ENCODE assay signal across 8 cellular contexts in genomic region chr1:100036718-100037664, GRCh38.
A peak's percentile ranks its signal among the peaks of the same experiment; 100 is the strongest.
DNase-seq lines count a peak whose midpoint lies in the region; ATAC-seq and TF ChIP-seq lines count a peak whose summit lies in the region.

No MANE protein-coding gene starts in this region.

- H3K9ac ChIP-seq in fibroblast of lung (ENCODE audit: insufficient read depth, low read length): peak overlapping the region; percentile 99
- H3K9ac ChIP-seq in neuronal stem cell (ENCODE audit: low read depth, low read length, poor library complexity): no peak overlapping the region

- no CpG with 5 or more reads among the region's 11 CpGs for WGBS in neuronal stem cell (ENCODE audit: extremely low coverage in 2 of 2, insufficient read length in 2 of 2, insufficient replicate concordance in 1 of 2), 2 donors

- H3K9me3 ChIP-seq in fibroblast of lung (ENCODE audit: control insufficient read depth, insufficient read depth, low read depth, low read length) (no peaks in the 10 kb centered on the region), neuronal stem cell (replicated peaks in 1 of 2; ENCODE audit: control insufficient read depth in 2 of 2, insufficient read depth in 1 of 2, low read depth in 1 of 2, low read length in 2 of 2) (no peaks in the 10 kb centered on the region)

- H2BK12ac ChIP-seq in neuronal stem cell (ENCODE audit: low read length): no peak overlapping the region

- H3K79me2 ChIP-seq in fibroblast of lung (ENCODE audit: control insufficient read depth, insufficient read depth, low read length): peaks cover 47% of the 10 kb centered on the region

- no peak for TF ChIP-seq CTCF in GM10266 (IDR thresholded peaks at IDR 0.05; ENCODE audit: control insufficient read depth, insufficient read depth, low read depth, missing control alignments)
- TF ChIP-seq CTCF in fibroblast of lung (conservative IDR thresholded peaks at IDR 0.05 in 1 of 2, IDR thresholded peaks at IDR 0.05 in 1 of 2; ENCODE audit: low read depth in 1 of 2, low read length in 2 of 2): no peak

- H3K27me3 ChIP-seq in fibroblast of lung (ENCODE audit: control insufficient read depth, insufficient read depth, low read length) (no peaks in the 10 kb centered on the region), neuronal stem cell (ENCODE audit: control insufficient read depth in 3 of 3, insufficient read depth in 3 of 3, low read depth in 1 of 3, low read length in 3 of 3) (no peaks in the 10 kb centered on the region)

- H2BK120ac ChIP-seq in neuronal stem cell (ENCODE audit: low read depth, low read length): no peak overlapping the region

- no peak overlapping the region for H4K8ac ChIP-seq in neuronal stem cell (ENCODE audit: low read depth, low read length)

- H3K18ac ChIP-seq in neuronal stem cell (ENCODE audit: low read length): peak overlapping the region; percentile 55

- H2AK5ac ChIP-seq in neuronal stem cell (ENCODE audit: low read depth, low read length): no peak overlapping the region

- H3K4me2 ChIP-seq in fibroblast of lung (ENCODE audit: extremely low read depth, insufficient read depth, low read length) (peak overlapping the region; percentile 99), neuronal stem cell (ENCODE audit: insufficient read depth, low read length, poor library complexity, severe bottlenecking) (peak overlapping the region; percentile 58)

- H3K4me3 ChIP-seq in fibroblast of lung (replicated peaks in 1 of 4; ENCODE audit: control extremely low read depth in 1 of 4, insufficient read depth in 1 of 4, low read depth in 3 of 4, low read length in 4 of 4) (peak overlapping the region; percentile 84 to 100 (median 96)), neuronal stem cell (ENCODE audit: low read length in 2 of 2) (peak overlapping the region; percentile 75 to 96)

- H3K4me1 ChIP-seq in fibroblast of lung (ENCODE audit: control insufficient read depth, extremely low read depth, insufficient read depth, low read length) (peaks cover 2% of the 10 kb centered on the region), neuronal stem cell (ENCODE audit: control insufficient read depth in 2 of 2, insufficient read depth in 1 of 2, low read depth in 1 of 2, low read length in 2 of 2) (peaks cover 0 to 2% of the 10 kb centered on the region in 2 donors)

- DNase-seq in GM10266 (ENCODE audit: extremely low spot score) (peak; percentile 18), HPDE6-E6E7 (ENCODE audit: extremely low spot score) (peak; percentile 22), T1000 (lab: John Stamatoyannopoulos, UW) (peak; percentile 19), fibroblast of lung (ENCODE audit: low read depth in 2 of 2) (peak; percentile 47 to 70), neuronal stem cell (ENCODE audit: low spot score) (no peak), occipital lobe (lab: John Stamatoyannopoulos, UW) (no peak), posterior cingulate gyrus (no peak)

- H3K79me1 ChIP-seq in neuronal stem cell (ENCODE audit: low read depth, low read length): peaks cover 10% of the 10 kb centered on the region

- H4K91ac ChIP-seq in neuronal stem cell (ENCODE audit: low read depth, low read length, poor library complexity): no peak overlapping the region

- H3K14ac ChIP-seq in neuronal stem cell (ENCODE audit: low read length): no peak overlapping the region

- intact Hi-C loops in posterior cingulate gyrus (cut with DNase I): loop anchor here (5.0 to 10.0 kb wide), 3 partner anchors 62 to 230 kb away; partner anchors contain the start of gene RTCA

- no peak overlapping the region for H3K23ac ChIP-seq in neuronal stem cell (ENCODE audit: low read depth, low read length, poor library complexity)

- H4K20me1 ChIP-seq in fibroblast of lung (ENCODE audit: control insufficient read depth, extremely low read depth, insufficient read depth, low read length): no peaks in the 10 kb centered on the region

- H3K4ac ChIP-seq in neuronal stem cell (ENCODE audit: low read length): no peak overlapping the region

- no peak overlapping the region for H2BK5ac ChIP-seq in neuronal stem cell (ENCODE audit: low read length)

- no peak overlapping the region for H2BK15ac ChIP-seq in neuronal stem cell (ENCODE audit: low read length)

- H2AFZ ChIP-seq in fibroblast of lung (ENCODE audit: low read length) (peak overlapping the region; percentile 82), neuronal stem cell (ENCODE audit: low read length) (peak overlapping the region; percentile 93)

- no peak for ATAC-seq in GM19395 (IDR thresholded peaks at IDR 0.05; ENCODE audit: unreplicated experiment)

- no peaks in the 10 kb centered on the region for H3K36me3 ChIP-seq in fibroblast of lung (ENCODE audit: control insufficient read depth, insufficient read depth, low read length)
- peaks cover 0 to 2% of the 10 kb centered on the region in 2 donors for H3K36me3 ChIP-seq in neuronal stem cell (replicated peaks in 1 of 2; ENCODE audit: control insufficient read depth in 2 of 2, insufficient read depth in 2 of 2, low read length in 2 of 2)

- H3K27ac ChIP-seq in fibroblast of lung (ENCODE audit: insufficient read depth, low read length): peak overlapping the region; percentile 99
- no peak overlapping the region for H3K27ac ChIP-seq in neuronal stem cell (replicated peaks; ENCODE audit: low read length)

Comparison
In these comparisons a context has a peak if more than half of its experiments do, and no peak if none do; other contexts are left out.
1. DNase-seq: peak in GM10266 (single experiment), HPDE6-E6E7 (single experiment), T1000 (single experiment) and fibroblast of lung (2 of 2); none in neuronal stem cell (single experiment), occipital lobe (single experiment) and posterior cingulate gyrus (0 of 10).